In the genomic region with DNA sequence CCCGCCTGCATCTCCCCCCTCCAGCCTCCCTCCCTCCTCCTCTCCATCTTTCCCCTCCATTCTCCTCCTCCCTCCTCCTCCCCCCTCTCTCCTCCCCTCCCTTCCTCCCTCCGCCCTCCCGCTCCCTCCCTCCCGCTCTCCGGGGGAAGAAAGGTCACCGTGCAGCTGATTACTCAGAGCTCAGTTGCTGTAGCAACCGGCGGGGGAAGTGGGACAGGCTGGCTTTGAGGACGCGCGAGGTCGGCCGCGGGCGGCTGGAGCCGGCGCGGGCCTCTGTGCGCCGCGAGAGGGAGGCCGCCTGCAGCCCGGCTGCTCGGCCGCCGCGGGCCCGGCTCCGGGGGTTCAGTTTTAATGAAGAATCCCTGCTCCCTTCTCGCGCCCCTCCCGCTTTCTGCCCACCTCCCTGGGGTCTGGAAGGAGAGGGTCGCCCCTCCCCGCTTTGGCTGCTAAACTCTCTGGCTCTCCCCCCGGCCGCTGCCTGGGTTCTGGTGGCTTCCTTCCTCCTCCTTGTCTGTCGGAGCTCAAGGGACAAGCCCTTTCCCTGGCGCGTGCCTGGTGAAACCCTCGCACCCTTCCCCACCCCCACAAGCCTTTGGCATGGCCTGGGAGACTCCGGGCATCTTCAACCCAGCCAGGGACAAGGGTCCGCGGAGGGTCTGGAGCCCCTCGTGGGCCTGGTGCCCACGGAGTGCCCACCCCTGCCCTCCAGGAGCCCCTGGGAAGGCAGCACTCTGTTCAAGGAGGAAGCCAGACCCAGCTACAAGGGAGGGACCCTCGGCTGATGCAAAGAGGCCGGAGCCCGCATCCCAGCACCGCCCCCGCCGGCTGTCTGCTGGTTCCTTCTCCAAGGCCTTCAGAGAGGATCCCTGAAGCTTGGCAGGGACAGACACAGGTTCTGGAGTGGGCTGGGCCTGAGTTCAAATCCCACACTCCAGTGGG, we compare ENCODE assay signal across 1 cellular context.
A peak's percentile ranks its signal among the peaks of the same experiment; 100 is the strongest.
TF ChIP-seq lines count a peak whose summit lies in the region.

No MANE protein-coding gene starts in this region.

TF ChIP-seq in K562, 482 proteins besides CTCF, POLR2A, EP300 and RAD21 (continued from another document and continues in another):
- no peak for TF ChIP-seq ZNF277 (CRISPR knock-in tag; IDR thresholded peaks at IDR 0.05; ENCODE audit: borderline replicate concordance)
- no peak for TF ChIP-seq SRSF3 (IDR thresholded peaks at IDR 0.05; ENCODE audit: insufficient read depth, low read length)
- TF ChIP-seq TCF15 (CRISPR knock-in tag; IDR thresholded peaks at IDR 0.05) = peak; percentile 77; the same call in 1 of the 2 replicates
- TF ChIP-seq ZNF263 (CRISPR knock-in tag; IDR thresholded peaks at IDR 0.05; ENCODE audit: borderline replicate concordance) = peak; percentile 87
- TF ChIP-seq, protein P1, sequence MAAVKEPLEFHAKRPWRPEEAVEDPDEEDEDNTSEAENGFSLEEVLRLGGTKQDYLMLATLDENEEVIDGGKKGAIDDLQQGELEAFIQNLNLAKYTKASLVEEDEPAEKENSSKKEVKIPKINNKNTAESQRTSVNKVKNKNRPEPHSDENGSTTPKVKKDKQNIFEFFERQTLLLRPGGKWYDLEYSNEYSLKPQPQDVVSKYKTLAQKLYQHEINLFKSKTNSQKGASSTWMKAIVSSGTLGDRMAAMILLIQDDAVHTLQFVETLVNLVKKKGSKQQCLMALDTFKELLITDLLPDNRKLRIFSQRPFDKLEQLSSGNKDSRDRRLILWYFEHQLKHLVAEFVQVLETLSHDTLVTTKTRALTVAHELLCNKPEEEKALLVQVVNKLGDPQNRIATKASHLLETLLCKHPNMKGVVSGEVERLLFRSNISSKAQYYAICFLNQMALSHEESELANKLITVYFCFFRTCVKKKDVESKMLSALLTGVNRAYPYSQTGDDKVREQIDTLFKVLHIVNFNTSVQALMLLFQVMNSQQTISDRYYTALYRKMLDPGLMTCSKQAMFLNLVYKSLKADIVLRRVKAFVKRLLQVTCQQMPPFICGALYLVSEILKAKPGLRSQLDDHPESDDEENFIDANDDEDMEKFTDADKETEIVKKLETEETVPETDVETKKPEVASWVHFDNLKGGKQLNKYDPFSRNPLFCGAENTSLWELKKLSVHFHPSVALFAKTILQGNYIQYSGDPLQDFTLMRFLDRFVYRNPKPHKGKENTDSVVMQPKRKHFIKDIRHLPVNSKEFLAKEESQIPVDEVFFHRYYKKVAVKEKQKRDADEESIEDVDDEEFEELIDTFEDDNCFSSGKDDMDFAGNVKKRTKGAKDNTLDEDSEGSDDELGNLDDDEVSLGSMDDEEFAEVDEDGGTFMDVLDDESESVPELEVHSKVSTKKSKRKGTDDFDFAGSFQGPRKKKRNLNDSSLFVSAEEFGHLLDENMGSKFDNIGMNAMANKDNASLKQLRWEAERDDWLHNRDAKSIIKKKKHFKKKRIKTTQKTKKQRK (IDR thresholded peaks at IDR 0.05; ENCODE audit: borderline replicate concordance, low read depth, low read length) = no peak
- no peak for TF ChIP-seq FUS (optimal IDR thresholded peaks at IDR 0.05; ENCODE audit: low read depth, low read length)
- TF ChIP-seq MAZ (CRISPR knock-in tag; conservative IDR thresholded peaks at IDR 0.05 in 1 of 2, IDR thresholded peaks at IDR 0.05 in 1 of 2) = peak; percentile 76 to 99
- TF ChIP-seq OTX1 (CRISPR knock-in tag; IDR thresholded peaks at IDR 0.05) = peak; percentile 84
- peak; percentile 54 for TF ChIP-seq PCBP1 (IDR thresholded peaks at IDR 0.05; ENCODE audit: low read depth, low read length, poor library complexity, severe bottlenecking)
- TF ChIP-seq, protein P2, sequence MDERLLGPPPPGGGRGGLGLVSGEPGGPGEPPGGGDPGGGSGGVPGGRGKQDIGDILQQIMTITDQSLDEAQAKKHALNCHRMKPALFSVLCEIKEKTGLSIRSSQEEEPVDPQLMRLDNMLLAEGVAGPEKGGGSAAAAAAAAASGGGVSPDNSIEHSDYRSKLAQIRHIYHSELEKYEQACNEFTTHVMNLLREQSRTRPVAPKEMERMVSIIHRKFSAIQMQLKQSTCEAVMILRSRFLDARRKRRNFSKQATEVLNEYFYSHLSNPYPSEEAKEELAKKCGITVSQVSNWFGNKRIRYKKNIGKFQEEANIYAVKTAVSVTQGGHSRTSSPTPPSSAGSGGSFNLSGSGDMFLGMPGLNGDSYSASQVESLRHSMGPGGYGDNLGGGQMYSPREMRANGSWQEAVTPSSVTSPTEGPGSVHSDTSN (CRISPR knock-in tag; IDR thresholded peaks at IDR 0.05; ENCODE audit: low read depth) = no peak
- TF ChIP-seq, protein P2 (tag; conservative IDR thresholded peaks at IDR 0.05; ENCODE audit: low read depth) = no peak
- TF ChIP-seq ZNF197 (CRISPR knock-in tag; IDR thresholded peaks at IDR 0.05; ENCODE audit: low read depth) = peak; percentile 45; the same call in 1 of the 2 replicates
- peak; percentile 32 for TF ChIP-seq TAF1 (IDR thresholded peaks at IDR 0.05; ENCODE audit: control insufficient read depth, extremely low read depth, insufficient read depth, low read length, severe bottlenecking)
- TF ChIP-seq GTF2A2 (tag; IDR thresholded peaks at IDR 0.05) = no peak
- TF ChIP-seq KAT7 (CRISPR knock-in tag; IDR thresholded peaks at IDR 0.05; ENCODE audit: borderline replicate concordance) = no peak
- TF ChIP-seq ZNF764 (CRISPR knock-in tag; IDR thresholded peaks at IDR 0.05; ENCODE audit: low read depth) = 0 out of 2 replicates have a peak, but pooled peaks have one; percentile 51
- 0 out of 2 replicates have a peak, but pooled peaks have one; percentile 15 for TF ChIP-seq KLF6 (CRISPR knock-in tag; IDR thresholded peaks at IDR 0.05; ENCODE audit: borderline replicate concordance)
- no peak for TF ChIP-seq BRF1 (IDR thresholded peaks at IDR 0.05; ENCODE audit: borderline replicate concordance, extremely low read depth, insufficient read length)
- peak; percentile 71 for TF ChIP-seq POLR2AphosphoS5 (IDR thresholded peaks at IDR 0.05; ENCODE audit: control insufficient read depth, insufficient read depth, low read depth, low read length)
- TF ChIP-seq, protein P3, sequence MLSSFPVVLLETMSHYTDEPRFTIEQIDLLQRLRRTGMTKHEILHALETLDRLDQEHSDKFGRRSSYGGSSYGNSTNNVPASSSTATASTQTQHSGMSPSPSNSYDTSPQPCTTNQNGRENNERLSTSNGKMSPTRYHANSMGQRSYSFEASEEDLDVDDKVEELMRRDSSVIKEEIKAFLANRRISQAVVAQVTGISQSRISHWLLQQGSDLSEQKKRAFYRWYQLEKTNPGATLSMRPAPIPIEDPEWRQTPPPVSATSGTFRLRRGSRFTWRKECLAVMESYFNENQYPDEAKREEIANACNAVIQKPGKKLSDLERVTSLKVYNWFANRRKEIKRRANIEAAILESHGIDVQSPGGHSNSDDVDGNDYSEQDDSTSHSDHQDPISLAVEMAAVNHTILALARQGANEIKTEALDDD (IDR thresholded peaks at IDR 0.05) = no peak
- TF ChIP-seq ZMIZ1 (IDR thresholded peaks at IDR 0.05; ENCODE audit: low read depth in 2 of 2, low read length in 2 of 2) = 0 out of 4 replicates have a peak, but pooled peaks of 1 of the 2 experiments have one; percentile 11
- no peak for TF ChIP-seq ZNF511 (CRISPR knock-in tag; IDR thresholded peaks at IDR 0.05)
- TF ChIP-seq NONO (IDR thresholded peaks at IDR 0.05; ENCODE audit: low read depth in 2 of 2, low read length in 1 of 2) = peak in 1 of 2 experiments; percentile 63; a peak in 1 of 4 replicates
- TF ChIP-seq ELF1 (tag; IDR thresholded peaks at IDR 0.05) = peak; percentile 42; the same call in 1 of the 2 replicates
- peak; percentile 62; the same call in 1 of the 2 replicates for TF ChIP-seq CREM (IDR thresholded peaks at IDR 0.05; ENCODE audit: low read depth)
- TF ChIP-seq CEBPB (tag; IDR thresholded peaks at IDR 0.05) = no peak
- 0 out of 2 replicates have a peak, but pooled peaks have one; percentile 74 for TF ChIP-seq THAP7 (CRISPR knock-in tag; IDR thresholded peaks at IDR 0.05)
- TF ChIP-seq RB1 (IDR thresholded peaks at IDR 0.05; ENCODE audit: low read depth) = peak; percentile 87
- peak; percentile 84 for TF ChIP-seq L3MBTL2 (IDR thresholded peaks at IDR 0.05)
- peak; percentile 50; the same call in 1 of the 2 replicates for TF ChIP-seq ZNF76 (CRISPR knock-in tag; IDR thresholded peaks at IDR 0.05; ENCODE audit: borderline replicate concordance)
- TF ChIP-seq ZNF740 (CRISPR knock-in tag; IDR thresholded peaks at IDR 0.05) = no peak
- TF ChIP-seq ZNF740 (tag; IDR thresholded peaks at IDR 0.05) = peak in 1 of 2 experiments; percentile 64; a peak in 1 of 4 replicates
- TF ChIP-seq RBM22 (IDR thresholded peaks at IDR 0.05; ENCODE audit: low read depth, low read length, poor library complexity, severe bottlenecking) = peak; percentile 69
- no peak for TF ChIP-seq ZNF146 (CRISPR knock-in tag; IDR thresholded peaks at IDR 0.05; ENCODE audit: unreplicated experiment)
- no peak for TF ChIP-seq MTA1 (IDR thresholded peaks at IDR 0.05; ENCODE audit: borderline replicate concordance)
- peak; percentile 66 for TF ChIP-seq GABPA (tag; conservative IDR thresholded peaks at IDR 0.05; ENCODE audit: low read depth)
- TF ChIP-seq DPF2 (IDR thresholded peaks at IDR 0.05) = 0 out of 2 replicates have a peak, but pooled peaks have one; percentile 19
- TF ChIP-seq ETV1 (tag; conservative IDR thresholded peaks at IDR 0.05; ENCODE audit: low read depth) = peak; percentile 45; the same call in 1 of the 2 replicates
- peak; percentile 74 for TF ChIP-seq NRF1 (conservative IDR thresholded peaks at IDR 0.05 in 1 of 2, IDR thresholded peaks at IDR 0.05 in 1 of 2)
- TF ChIP-seq TBL1XR1 (IDR thresholded peaks at IDR 0.05; ENCODE audit: low read length in 2 of 2) = peak in 1 of 2 experiments; percentile 9; a peak in 1 of 4 replicates
- peak; percentile 56; the same call in 1 of the 2 replicates for TF ChIP-seq MTA3 (IDR thresholded peaks at IDR 0.05; ENCODE audit: borderline replicate concordance)
